In genomic region chr4:1356181-1356998, GRCh38 we compare ENCODE assay signal across 8 cellular contexts. TPM values are rescaled to one million over a fixed set of nuclear protein-coding genes. Genes with fewer than 3 reads are reported as not detected.
A peak's percentile ranks its signal among the peaks of the same experiment; 100 is the strongest.
DNase-seq lines count a peak whose midpoint lies in the region; ATAC-seq lines count a peak whose summit lies in the region.

No MANE protein-coding gene starts in this region.

- DNase-seq in Right ventricle myocardium inferior (ENCODE audit: missing footprints): peak; percentile 85
- no peak for DNase-seq in cardiac septum (ENCODE audit: low spot score)
- DNase-seq in NCI-H69 (lab: John Stamatoyannopoulos, UW): peak; percentile 42
- peak; percentile 46 for DNase-seq in activated naive CD4-positive, alpha-beta T cell treated with anti-CD3 and anti-CD28 coated beads, Interleukin-2, amount 50 U/mL, for 16 hours
- peak; percentile 81 for DNase-seq in Right ventricle myocardium superior
- peak; percentile 41 for DNase-seq in putamen (ENCODE audit: low spot score)
- DNase-seq in NCI-H2107 (lab: John Stamatoyannopoulos, UW): no peak

- intact Hi-C loops in Right ventricle myocardium inferior (cut with DNase I) (loop anchor here (2.0 kb wide), 1 partner anchor 272 kb away; no protein-coding TSS in a partner anchor), cardiac septum (cut with DNase I) (loop anchor here (1.0 to 5.0 kb wide), 2 partner anchors 156 to 273 kb away; no protein-coding TSS in a partner anchor), Right ventricle myocardium superior (cut with DNase I) (loop anchor here (2.0 to 10.0 kb wide), 2 partner anchors 158 to 272 kb away; no protein-coding TSS in a partner anchor)

- ATAC-seq in Right ventricle myocardium inferior (peak; percentile 35), Right ventricle myocardium superior (ENCODE audit: poor library complexity) (peak; percentile 65), GM19351 (IDR thresholded peaks at IDR 0.05; ENCODE audit: unreplicated experiment) (no peak)

RNA-seq across cellular contexts. Expression of gene UVSSA, which starts 9.4 kb away (rescaled TPM):
- 6.5 TPM for total RNA-seq in Right ventricle myocardium inferior
- 10.4 TPM for total RNA-seq in cardiac septum
- total RNA-seq in Right ventricle myocardium superior: 6.7 TPM

RNA-seq across cellular contexts. Expression of gene NKX1-1, which starts 49.9 kb away (rescaled TPM):
- total RNA-seq in Right ventricle myocardium inferior (not detected), cardiac septum (not detected), Right ventricle myocardium superior (not detected)

Comparison
In these comparisons a context has a peak if more than half of its experiments do, and no peak if none do; other contexts are left out.
1. DNase-seq: peak in Right ventricle myocardium inferior (single experiment), NCI-H69 (single experiment), activated naive CD4-positive, alpha-beta T cell treated with anti-CD3 and anti-CD28 coated beads, Interleukin-2, amount 50 U/mL, for 16 hours (single experiment), Right ventricle myocardium superior (single experiment) and putamen (single experiment); none in cardiac septum (single experiment) and NCI-H2107 (single experiment).